Comparison of ENCODE assay signal across 1 cellular context in the genomic region with DNA sequence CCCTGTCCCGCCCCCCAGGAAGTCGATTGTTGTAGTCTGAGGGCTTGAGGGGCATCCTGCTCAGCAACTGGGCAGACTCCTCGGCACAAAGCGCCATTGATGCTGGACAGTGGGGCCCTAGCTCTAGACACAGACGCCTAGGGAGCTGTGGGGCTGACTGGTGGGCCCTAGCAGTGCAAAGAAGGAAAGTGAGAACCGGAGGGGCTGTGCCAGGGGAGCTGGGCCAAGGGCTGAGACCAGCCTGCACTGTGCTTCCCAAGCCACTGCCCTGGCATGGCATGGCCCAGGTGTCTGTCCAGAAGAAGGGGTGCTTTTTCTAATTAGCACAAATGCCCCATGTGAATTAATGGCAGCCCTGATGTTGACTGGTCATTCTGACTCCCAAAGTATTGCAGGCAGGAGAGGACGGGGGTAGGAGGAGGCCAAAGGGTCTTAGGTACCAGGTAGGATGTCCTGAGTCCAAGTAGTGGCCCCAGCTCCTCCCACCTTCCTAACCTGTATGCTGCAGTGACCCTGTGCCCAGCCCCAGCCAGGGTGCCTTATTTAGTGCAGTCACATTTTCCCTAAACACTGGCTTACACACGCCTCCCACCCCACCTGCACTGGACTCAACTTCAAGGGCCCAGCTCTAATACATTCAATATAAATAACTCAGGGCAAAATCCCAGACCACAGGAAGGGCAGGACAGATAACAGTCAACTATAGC.
TF ChIP-seq lines count a peak whose summit lies in the region.

No MANE protein-coding gene starts in this region.

TF ChIP-seq in SK-N-SH, 30 proteins besides CTCF, POLR2A, EP300 and RAD21 (continued from another document):
- TF ChIP-seq TAF1 (IDR thresholded peaks at IDR 0.05; ENCODE audit: borderline replicate concordance, low read depth, low read length) (no peak), SMC3 (IDR thresholded peaks at IDR 0.05; ENCODE audit: low read depth, low read length) (no peak)
- TF ChIP-seq, protein P1, sequence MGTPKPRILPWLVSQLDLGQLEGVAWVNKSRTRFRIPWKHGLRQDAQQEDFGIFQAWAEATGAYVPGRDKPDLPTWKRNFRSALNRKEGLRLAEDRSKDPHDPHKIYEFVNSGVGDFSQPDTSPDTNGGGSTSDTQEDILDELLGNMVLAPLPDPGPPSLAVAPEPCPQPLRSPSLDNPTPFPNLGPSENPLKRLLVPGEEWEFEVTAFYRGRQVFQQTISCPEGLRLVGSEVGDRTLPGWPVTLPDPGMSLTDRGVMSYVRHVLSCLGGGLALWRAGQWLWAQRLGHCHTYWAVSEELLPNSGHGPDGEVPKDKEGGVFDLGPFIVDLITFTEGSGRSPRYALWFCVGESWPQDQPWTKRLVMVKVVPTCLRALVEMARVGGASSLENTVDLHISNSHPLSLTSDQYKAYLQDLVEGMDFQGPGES (IDR thresholded peaks at IDR 0.05; ENCODE audit: low read depth, low read length), result no peak
TF ChIP-seq in SK-N-SH: peak in this region for 0.
